8 cellular contexts compared by ENCODE assay signal in genomic region chr5:44952376-44952775, GRCh38.
A peak's percentile ranks its signal among the peaks of the same experiment; 100 is the strongest.
DNase-seq lines count a peak whose midpoint lies in the region; ATAC-seq, FAIRE-seq and TF ChIP-seq lines count a peak whose summit lies in the region.

No MANE protein-coding gene starts in this region.

- ATAC-seq in GM19025 (IDR thresholded peaks at IDR 0.05; ENCODE audit: low read depth, unreplicated experiment), result peak; percentile 71
- ATAC-seq in HG03103 (IDR thresholded peaks at IDR 0.05; ENCODE audit: low read depth, unreplicated experiment), result peak; percentile 86

- peak; percentile 30 for DNase-seq in D341Med (ENCODE audit: low spot score)
- peak; percentile 82 to 83 for DNase-seq in NCI-H446 (lab: John Stamatoyannopoulos, UW)
- peak; percentile 40 for DNase-seq in bronchial epithelial cell (ENCODE audit: low read depth)
- DNase-seq in nephron progenitor cell, result peak; percentile 15
- DNase-seq in T1000 (lab: John Stamatoyannopoulos, UW), result no peak
- no peak for DNase-seq in OCI-M2 (lab: John Stamatoyannopoulos, UW; ENCODE audit: unreplicated experiment)

- TF ChIP-seq CTCF in bronchial epithelial cell (IDR thresholded peaks at IDR 0.05; ENCODE audit: insufficient read depth, low read length, severe bottlenecking) (peak; percentile 53), nephron progenitor cell (IDR thresholded peaks at IDR 0.05) (peak; percentile 77)

- H3K27ac Mint-ChIP-seq in nephron progenitor cell, result no peak overlapping the region

- no peak overlapping the region for H3K4me3 ChIP-seq in bronchial epithelial cell (ENCODE audit: low read depth, low read length)

- H3K27me3 Mint-ChIP-seq in nephron progenitor cell (ENCODE audit: low read depth, poor library complexity), result peaks cover 3% of the 10 kb centered on the region

- H3K4me1 Mint-ChIP-seq in nephron progenitor cell, result no peaks in the 10 kb centered on the region

- no peak overlapping the region for H3K4me3 Mint-ChIP-seq in nephron progenitor cell

- no peak for FAIRE-seq in bronchial epithelial cell (lab: Jason Lieb, UNC)

- no peaks in the 10 kb centered on the region for H3K36me3 ChIP-seq in bronchial epithelial cell (ENCODE audit: control insufficient read depth, insufficient read depth, low read length)

- no peaks in the 10 kb centered on the region for H3K36me3 Mint-ChIP-seq in nephron progenitor cell (ENCODE audit: low read depth)

- no peaks in the 10 kb centered on the region for H3K9me3 Mint-ChIP-seq in nephron progenitor cell

- H3K27me3 ChIP-seq in bronchial epithelial cell (ENCODE audit: control insufficient read depth, insufficient read depth, low read length), result no peaks in the 10 kb centered on the region

Comparison
In these comparisons a context has a peak if more than half of its experiments do, and no peak if none do; other contexts are left out.
1. DNase-seq: peak in D341Med (single experiment), NCI-H446 (2 of 2), bronchial epithelial cell (single experiment) and nephron progenitor cell (single experiment); none in T1000 (single experiment) and OCI-M2 (single experiment).